ENCODE assay signal across 12 cellular contexts in genomic region chr7:130880668-130881067, GRCh38.
DNase-seq lines count a peak whose midpoint lies in the region; ATAC-seq and TF ChIP-seq lines count a peak whose summit lies in the region.
"Had no signal": no experiment of that assay in that cellular context is flagged by ENCODE, and none has a peak within 500 bp of the region (broad histone marks: within the 10 kb centered on the region; RNA-seq: fewer than 3 reads in every experiment).

No MANE protein-coding gene starts in this region.

- H3K4me1 Mint-ChIP-seq in natural killer cell treated with Interleukin-12 subunit alpha and Interleukin-12 subunit beta and Interleukin-15 and Interleukin-18, amount 100 ng/mL, for 72 hours (ENCODE audit: low read depth in 2 of 2): peaks cover 24 to 46% of the 10 kb centered on the region in 2 donors

- POLR2A ChIA-PET in A673 (lab: Charles Lee; ENCODE audit: low non-redundant PET): no interaction called here

- no peaks in the 10 kb centered on the region for H3K9me3 Mint-ChIP-seq in natural killer cell treated with Interleukin-12 subunit alpha and Interleukin-12 subunit beta and Interleukin-15 and Interleukin-18, amount 100 ng/mL, for 72 hours
- H3K9me3 Mint-ChIP-seq: H9, T-cell had no signal

- DNase-seq in A673 (ENCODE audit: low spot score): no peak
- peak; percentile 34 for DNase-seq in HCEC 1CT
- no peak for DNase-seq in breast epithelium (ENCODE audit: low spot score in 2 of 2)
- DNase-seq in natural killer cell treated with Interleukin-12 subunit alpha and Interleukin-12 subunit beta and Interleukin-15 and Interleukin-18, amount 100 ng/mL, for 72 hours (ENCODE audit: low spot score): no peak
- no peak for DNase-seq in NCI-H2171 (lab: John Stamatoyannopoulos, UW)
- DNase-seq in NCI-H82 (lab: John Stamatoyannopoulos, UW): no peak
- DNase-seq: H9, NCI-H69, T-cell had no signal

- H3K36me3 ChIP-seq in A673 (ENCODE audit: insufficient read depth, low read length, poor library complexity, severe bottlenecking) (peaks cover 85% of the 10 kb centered on the region), breast epithelium (no peaks in the 10 kb centered on the region)

- peak overlapping the region; percentile 18 to 50 for H3K27ac Mint-ChIP-seq in natural killer cell treated with Interleukin-12 subunit alpha and Interleukin-12 subunit beta and Interleukin-15 and Interleukin-18, amount 100 ng/mL, for 72 hours
- H3K27ac Mint-ChIP-seq: H9 had no signal

- BruUV-seq in A673 (replicated peaks; lab: Mats Ljungman, UMichigan): no TSS peak

- no peak for ATAC-seq in natural killer cell treated with Interleukin-12 subunit alpha and Interleukin-12 subunit beta and Interleukin-15 and Interleukin-18, amount 100 ng/mL, for 72 hours
- no peak for ATAC-seq in esophagus mucosa
- ATAC-seq in GM21717 (IDR thresholded peaks at IDR 0.05; ENCODE audit: unreplicated experiment): no peak
- ATAC-seq: T-cell had no signal

- intact Hi-C loops in A673 (cut with micrococcal nuclease; ENCODE audit: unreplicated experiment): no loop called here
- intact Hi-C loops in breast epithelium (cut with DNase I; ENCODE audit: low total_unique reads): no loop called here

- H3K27me3 ChIP-seq in A673 (replicated peaks; ENCODE audit: insufficient read depth, low read depth, low read length, poor library complexity): no peaks in the 10 kb centered on the region
- no peaks in the 10 kb centered on the region for H3K27me3 ChIP-seq in breast epithelium
- H3K27me3 ChIP-seq: hepatocyte had no signal

- H3K4me3 ChIP-seq in A673 (ENCODE audit: low read depth, low read length, poor library complexity, severe bottlenecking) (no peak overlapping the region), breast epithelium (no peak overlapping the region)
- H3K4me3 ChIP-seq: hepatocyte had no signal

- no peak for TF ChIP-seq CTCF in A673 (conservative IDR thresholded peaks at IDR 0.05; ENCODE audit: low read depth, low read length)
- TF ChIP-seq CTCF in breast epithelium (IDR thresholded peaks at IDR 0.05): no peak

- no peak overlapping the region for H3K4me3 Mint-ChIP-seq in natural killer cell treated with Interleukin-12 subunit alpha and Interleukin-12 subunit beta and Interleukin-15 and Interleukin-18, amount 100 ng/mL, for 72 hours
- H3K4me3 Mint-ChIP-seq: H9, T-cell had no signal

- H3K27me3 Mint-ChIP-seq in natural killer cell treated with Interleukin-12 subunit alpha and Interleukin-12 subunit beta and Interleukin-15 and Interleukin-18, amount 100 ng/mL, for 72 hours: no peaks in the 10 kb centered on the region
- H3K27me3 Mint-ChIP-seq: T-cell had no signal

- peaks cover 42% of the 10 kb centered on the region for H3K36me3 Mint-ChIP-seq in natural killer cell treated with Interleukin-12 subunit alpha and Interleukin-12 subunit beta and Interleukin-15 and Interleukin-18, amount 100 ng/mL, for 72 hours

- H3K9me3 ChIP-seq in A673 (ENCODE audit: low read depth, low read length, poor library complexity, severe bottlenecking) (no peaks in the 10 kb centered on the region), breast epithelium (no peaks in the 10 kb centered on the region)

- TF ChIP-seq POLR2A in breast epithelium (IDR thresholded peaks at IDR 0.05): no peak

- H3K4me1 ChIP-seq in A673 (ENCODE audit: insufficient read depth, low read length, poor library complexity, severe bottlenecking): peaks cover 97% of the 10 kb centered on the region
- peaks cover 0 to 6% of the 10 kb centered on the region in 2 donors for H3K4me1 ChIP-seq in breast epithelium

- H3K27ac ChIP-seq in A673 (ENCODE audit: low read depth, low read length, poor library complexity, severe bottlenecking): peak overlapping the region; percentile 72
- H3K27ac ChIP-seq in breast epithelium: peak overlapping the region; percentile 70
- H3K27ac ChIP-seq: hepatocyte had no signal

- CTCF ChIA-PET in A673 (lab: Charles Lee): interaction anchor here (0.7 kb wide), 1 partner anchor 74 kb away, joined by 8 read pairs; no protein-coding TSS in a partner anchor
